In genomic region chr11:61972112-61972795, GRCh38 we compare ENCODE assay signal across 8 cellular contexts. TPM values are rescaled to one million over a fixed set of nuclear protein-coding genes. Genes with fewer than 3 reads are reported as not detected.
DNase-seq lines count a peak whose midpoint lies in the region; ATAC-seq and TF ChIP-seq lines count a peak whose summit lies in the region.

No MANE protein-coding gene starts in this region.

- H3K4me3 Mint-ChIP-seq in naive thymus-derived CD4-positive, alpha-beta T cell: peak overlapping the region in 4 of 10 donors; percentile 21 to 70 (median 46)

- CTCF ChIA-PET in naive thymus-derived CD4-positive, alpha-beta T cell (lab: Charles Lee): interaction anchor here (0.6 to 1.6 kb wide), 4 partner anchors 23 to 110 kb away, joined by 3 to 10 read pairs (median 6); no protein-coding TSS in a partner anchor

- H3K27ac Mint-ChIP-seq in naive thymus-derived CD4-positive, alpha-beta T cell: peak overlapping the region; percentile 17 to 89 (median 62)

- intact Hi-C loops in left ventricle myocardium inferior (cut with micrococcal nuclease) (no loop called here), left ventricle myocardium superior (cut with micrococcal nuclease) (no loop called here)
- intact Hi-C loops in naive thymus-derived CD4-positive, alpha-beta T cell (cut with micrococcal nuclease): loop anchor here in 1 of 2 donors (1.0 kb wide), 1 partner anchor 53 kb away; no protein-coding TSS in a partner anchor

- no peak for ATAC-seq in left ventricle myocardium superior
- ATAC-seq in naive thymus-derived CD4-positive, alpha-beta T cell: peak; percentile 33
- ATAC-seq in HG03039 (IDR thresholded peaks at IDR 0.05; ENCODE audit: unreplicated experiment): no peak

- POLR2A ChIA-PET in naive thymus-derived CD4-positive, alpha-beta T cell (lab: Charles Lee): interaction anchor here (1.6 to 11.6 kb wide), 2 partner anchors 9 to 51 kb away, joined by 9 to 145 read pairs; no protein-coding TSS in a partner anchor

- peaks cover 25 to 54% (median 44%) of the 10 kb centered on the region in 7 donors for H3K4me1 Mint-ChIP-seq in naive thymus-derived CD4-positive, alpha-beta T cell

- H3K36me3 ChIP-seq in left ventricle myocardium inferior: no peaks in the 10 kb centered on the region
- peaks cover 0 to 3% (median 0%) of the 10 kb centered on the region in 3 experiments for H3K36me3 ChIP-seq in naive thymus-derived CD4-positive, alpha-beta T cell (ENCODE audit: control insufficient read depth in 2 of 3, insufficient read depth in 3 of 3, low read length in 3 of 3)
- no peaks in the 10 kb centered on the region; the same call in 1 of the 2 replicates for H3K36me3 ChIP-seq in WERI-Rb-1

- H3K9me3 Mint-ChIP-seq in naive thymus-derived CD4-positive, alpha-beta T cell: peaks cover 0 to 3% (median 0%) of the 10 kb centered on the region in 11 donors

- no peak for DNase-seq in left ventricle myocardium inferior
- DNase-seq in left ventricle myocardium superior: no peak
- DNase-seq in cerebellar cortex (ENCODE audit: low spot score): peak; percentile 54
- peak in 1 of 9 donors; percentile 16 for DNase-seq in naive thymus-derived CD4-positive, alpha-beta T cell
- no peak for DNase-seq in WERI-Rb-1
- DNase-seq in CD1c-positive myeloid dendritic cell (ENCODE audit: extremely low spot score): no peak
- no peak for DNase-seq in NCI-H2107 treated with DMSO at 0.1 percent for 48 hours (lab: John Stamatoyannopoulos, UW; ENCODE audit: unreplicated experiment)

- peaks cover 91% of the 10 kb centered on the region for H3K4me1 ChIP-seq in left ventricle myocardium inferior
- peaks cover 0 to 18% of the 10 kb centered on the region in 2 donors for H3K4me1 ChIP-seq in naive thymus-derived CD4-positive, alpha-beta T cell (ENCODE audit: control insufficient read depth in 2 of 2, insufficient read depth in 2 of 2, low read length in 2 of 2)

- no peak for TF ChIP-seq CTCF in left ventricle myocardium inferior (IDR thresholded peaks at IDR 0.05; ENCODE audit: borderline replicate concordance)
- no peak for TF ChIP-seq CTCF in WERI-Rb-1 (IDR thresholded peaks at IDR 0.05; ENCODE audit: low read depth, low read length)

- H3K27ac ChIP-seq in left ventricle myocardium inferior (replicated peaks) (peak overlapping the region; percentile 100), WERI-Rb-1 (no peak overlapping the region)
- peak overlapping the region; percentile 57 for H3K27ac ChIP-seq in naive thymus-derived CD4-positive, alpha-beta T cell (ENCODE audit: low read depth, low read length)

- H3K36me3 Mint-ChIP-seq in naive thymus-derived CD4-positive, alpha-beta T cell: peaks cover 0 to 4% (median 0%) of the 10 kb centered on the region in 5 donors

- H3K27me3 ChIP-seq in left ventricle myocardium inferior (ENCODE audit: low read depth) (no peaks in the 10 kb centered on the region), WERI-Rb-1 (ENCODE audit: insufficient read depth, low read depth, severe bottlenecking) (no peaks in the 10 kb centered on the region)
- H3K27me3 ChIP-seq in naive thymus-derived CD4-positive, alpha-beta T cell (ENCODE audit: control insufficient read depth in 2 of 2, insufficient read depth in 2 of 2, low read length in 2 of 2): no peaks in the 10 kb centered on the region

- H3K9me3 ChIP-seq in left ventricle myocardium inferior (replicated peaks) (no peaks in the 10 kb centered on the region), WERI-Rb-1 (ENCODE audit: severe bottlenecking) (no peaks in the 10 kb centered on the region)
- no peaks in the 10 kb centered on the region for H3K9me3 ChIP-seq in naive thymus-derived CD4-positive, alpha-beta T cell (ENCODE audit: control insufficient read depth in 2 of 3, low read length in 3 of 3)

- no peaks in the 10 kb centered on the region for H3K27me3 Mint-ChIP-seq in naive thymus-derived CD4-positive, alpha-beta T cell

- H3K4me3 ChIP-seq in left ventricle myocardium inferior: peak overlapping the region; percentile 38
- H3K4me3 ChIP-seq in naive thymus-derived CD4-positive, alpha-beta T cell (ENCODE audit: low read length): no peak overlapping the region
- no peak overlapping the region for H3K4me3 ChIP-seq in WERI-Rb-1 (ENCODE audit: low read depth, low read length)

RNA-seq across cellular contexts. Expression of gene FTH1, which starts 4.8 kb away (rescaled TPM):
- 2,346 TPM for total RNA-seq in left ventricle myocardium inferior
- 2,305 TPM for total RNA-seq in left ventricle myocardium superior
- 1,000 to 10,000 TPM in 2 of 5 experiments, 100 to 1,000 TPM in 3; 684 to 3,858 (median 993) TPM for total RNA-seq in naive thymus-derived CD4-positive, alpha-beta T cell
- 1,000 to 10,000 TPM; 2,587 to 3,203 TPM for polyA plus RNA-seq in naive thymus-derived CD4-positive, alpha-beta T cell

RNA-seq across cellular contexts. Expression of gene BEST1, which starts 22.1 kb away (rescaled TPM):
- total RNA-seq in left ventricle myocardium inferior (0.58 TPM), left ventricle myocardium superior (1.1 TPM)
- 1 to 10 TPM in 2 of 5 experiments, under 1 TPM in 2, not detected in 1; 0.49 to 7.1 (median 0.75) TPM for total RNA-seq in naive thymus-derived CD4-positive, alpha-beta T cell
- polyA plus RNA-seq in naive thymus-derived CD4-positive, alpha-beta T cell: 1 to 10 TPM in 1 of 2 donors, under 1 TPM in 1; 0.83 to 1.4 TPM

RNA-seq across cellular contexts. Expression of gene RAB3IL1, which starts 54.9 kb away (rescaled TPM):
- 9.5 TPM for total RNA-seq in left ventricle myocardium inferior
- 11.1 TPM for total RNA-seq in left ventricle myocardium superior
- total RNA-seq in naive thymus-derived CD4-positive, alpha-beta T cell: 1 to 10 TPM in 1 of 5 experiments, under 1 TPM in 1, not detected in 3; 0.49 to 1.9 TPM
- polyA plus RNA-seq in naive thymus-derived CD4-positive, alpha-beta T cell: not detected
